Comparison of ENCODE assay signal across 8 cellular contexts in the genomic region with DNA sequence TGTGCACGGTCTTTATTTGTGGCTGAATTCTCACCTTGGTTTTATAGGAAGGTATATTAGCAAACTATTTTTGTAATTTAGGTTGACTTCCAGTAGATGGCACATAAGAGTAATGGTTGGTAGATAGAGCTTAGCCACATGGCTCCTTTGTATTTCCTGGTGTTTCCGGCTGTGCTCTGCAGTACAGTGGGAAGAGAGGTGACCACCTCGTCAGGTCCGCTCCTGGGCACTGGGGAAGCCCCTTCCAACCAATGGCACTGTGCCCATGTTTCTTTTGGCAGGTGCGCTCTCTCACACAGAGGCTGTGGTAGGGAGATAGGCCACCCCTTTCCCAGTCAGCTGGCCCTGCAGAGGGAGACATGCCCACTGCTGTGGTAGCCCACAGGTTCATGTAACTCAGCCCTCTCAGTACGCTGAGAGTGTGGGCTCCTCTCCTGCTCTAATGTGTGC.
DNase-seq lines count a peak whose midpoint lies in the region; ATAC-seq and TF ChIP-seq lines count a peak whose summit lies in the region.

No MANE protein-coding gene starts in this region.

- peak overlapping the region in 2 of 8 donors; percentile 38 to 78 for H3K27ac Mint-ChIP-seq in CD8-positive, alpha-beta memory T cell

- no peak overlapping the region for H3K4me3 ChIP-seq in CD8-positive, alpha-beta memory T cell (ENCODE audit: low read length)
- no peak overlapping the region for H3K4me3 ChIP-seq in colonic mucosa
- no peak overlapping the region for H3K4me3 ChIP-seq in SJCRH30

- no peaks in the 10 kb centered on the region for H3K36me3 ChIP-seq in CD8-positive, alpha-beta memory T cell (ENCODE audit: insufficient read depth, low read length)
- H3K36me3 ChIP-seq in colonic mucosa = no peaks in the 10 kb centered on the region
- no peaks in the 10 kb centered on the region for H3K36me3 ChIP-seq in SJCRH30

- H3K4me1 Mint-ChIP-seq in CD8-positive, alpha-beta memory T cell = peaks cover 11 to 21% (median 17%) of the 10 kb centered on the region in 3 donors

- TF ChIP-seq CTCF in colonic mucosa (IDR thresholded peaks at IDR 0.05) = no peak

- H3K27me3 ChIP-seq in CD8-positive, alpha-beta memory T cell (ENCODE audit: insufficient read depth, low read length, poor library complexity, severe bottlenecking) = no peaks in the 10 kb centered on the region
- H3K27me3 ChIP-seq in colonic mucosa (no peaks in the 10 kb centered on the region), SJCRH30 (no peaks in the 10 kb centered on the region)

- no peaks in the 10 kb centered on the region for H3K9me3 ChIP-seq in CD8-positive, alpha-beta memory T cell (ENCODE audit: low read length)
- no peaks in the 10 kb centered on the region for H3K9me3 ChIP-seq in colonic mucosa
- no peaks in the 10 kb centered on the region for H3K9me3 ChIP-seq in SJCRH30 (replicated peaks)

- intact Hi-C loops in colonic mucosa (cut with DNase I) = no loop called here

- H3K27ac ChIP-seq in CD8-positive, alpha-beta memory T cell (ENCODE audit: low read depth, low read length) = no peak overlapping the region
- H3K27ac ChIP-seq in colonic mucosa (no peak overlapping the region), SJCRH30 (no peak overlapping the region)

- no peak overlapping the region for H3K9ac ChIP-seq in colonic mucosa (ENCODE audit: low read depth in 2 of 2, low read length in 2 of 2)

- no peaks in the 10 kb centered on the region for H3K27me3 Mint-ChIP-seq in CD8-positive, alpha-beta memory T cell

- no peaks in the 10 kb centered on the region for H3K4me1 ChIP-seq in CD8-positive, alpha-beta memory T cell (ENCODE audit: insufficient read depth, low read length)
- H3K4me1 ChIP-seq in colonic mucosa (no peaks in the 10 kb centered on the region), SJCRH30 (no peaks in the 10 kb centered on the region)

- peaks cover 0 to 23% (median 0%) of the 10 kb centered on the region in 3 donors for H3K36me3 Mint-ChIP-seq in CD8-positive, alpha-beta memory T cell

- ATAC-seq in GM21576 (IDR thresholded peaks at IDR 0.05; ENCODE audit: unreplicated experiment) (peak; percentile 52), GM19324 (IDR thresholded peaks at IDR 0.05; ENCODE audit: low FRiP score, unreplicated experiment) (no peak), HG03280 (IDR thresholded peaks at IDR 0.05; ENCODE audit: unreplicated experiment) (no peak)

- POLR2A ChIA-PET in CD8-positive, alpha-beta memory T cell (lab: Charles Lee) = interaction anchor here (1.5 kb wide), 1 partner anchor 13 kb away, joined by 5 read pairs; no protein-coding TSS in a partner anchor

- H3K9me3 Mint-ChIP-seq in CD8-positive, alpha-beta memory T cell = peaks cover 0 to 10% (median 7%) of the 10 kb centered on the region in 5 donors

- peak overlapping the region in 1 of 7 donors; percentile 68 for H3K4me3 Mint-ChIP-seq in CD8-positive, alpha-beta memory T cell

- CTCF ChIA-PET in CD8-positive, alpha-beta memory T cell (lab: Charles Lee) = interaction anchor here (0.7 to 2.9 kb wide), 21 partner anchors 9 to 123 kb away, joined by 3 to 13 read pairs (median 5); no protein-coding TSS in a partner anchor

- DNase-seq in CD8-positive, alpha-beta memory T cell = peak in 3 of 5 donors; percentile 34 to 56 (median 35)
- DNase-seq in RPMI8226 (peak; percentile 17), iPS-NIHi7 (ENCODE audit: extremely low spot score) (peak; percentile 28), colonic mucosa (no peak), SJCRH30 (no peak)

Comparison
In these comparisons a context has a peak if more than half of its experiments do, and no peak if none do; other contexts are left out.
1. DNase-seq: peak in CD8-positive, alpha-beta memory T cell (3 of 5), RPMI8226 (single experiment) and iPS-NIHi7 (single experiment); none in colonic mucosa (single experiment) and SJCRH30 (0 of 2).